In the genomic region with DNA sequence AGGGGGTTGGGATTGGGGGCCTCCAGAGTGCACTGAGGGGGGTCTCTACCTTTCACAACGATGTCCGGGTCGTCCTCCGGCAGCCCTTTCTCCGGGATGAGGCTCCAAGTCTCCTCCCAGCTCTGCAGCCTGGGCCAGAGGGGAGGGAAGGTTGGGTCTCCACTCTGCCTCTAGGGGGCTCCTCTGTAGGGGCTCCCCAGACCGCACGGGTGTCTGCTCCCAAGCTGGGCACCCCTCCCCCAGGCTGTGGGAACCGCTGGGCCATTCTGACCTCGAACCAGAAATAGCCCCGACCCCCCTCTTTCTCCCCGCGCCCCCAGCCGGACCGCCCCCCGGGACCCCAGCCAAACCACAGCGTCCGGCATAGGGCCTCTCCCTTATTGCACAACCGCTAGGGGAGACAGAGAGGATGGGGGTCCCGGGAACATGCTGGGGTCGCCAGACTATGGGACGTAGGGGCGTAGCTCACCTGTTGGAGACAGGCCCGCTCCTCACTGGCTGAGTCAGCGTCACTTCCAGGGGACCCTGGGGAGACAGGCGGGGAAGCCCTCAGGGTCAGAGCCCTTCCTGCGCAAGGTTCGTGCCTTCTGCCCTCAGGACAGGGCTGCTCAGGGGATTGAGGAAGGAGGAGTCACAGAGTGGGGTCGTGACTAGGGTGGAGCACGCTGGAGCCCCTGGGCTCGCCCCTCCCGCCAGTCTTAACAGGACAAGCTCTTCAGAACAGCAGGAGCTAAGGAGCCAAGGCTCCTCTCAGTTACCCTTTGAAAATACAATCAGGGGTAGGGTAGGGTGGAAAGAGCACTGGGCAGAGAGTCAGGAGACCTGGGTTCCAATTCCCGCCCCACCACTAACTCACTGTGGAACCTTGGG, we compare ENCODE assay signal across 7 cellular contexts.
DNase-seq lines count a peak whose midpoint lies in the region; TF ChIP-seq lines count a peak whose summit lies in the region.

No MANE protein-coding gene starts in this region.

- H3K9ac ChIP-seq in KMS-11: peak overlapping the region; percentile 29; the same call in 1 of the 2 replicates
- peak overlapping the region; percentile 47 to 89 for H3K9ac ChIP-seq in stomach smooth muscle (ENCODE audit: low read length in 2 of 2)

- peaks cover 62% of the 10 kb centered on the region for H3K79me2 ChIP-seq in KMS-11 (ENCODE audit: insufficient read depth, low read depth)

- peak overlapping the region; percentile 95 for H3K4me2 ChIP-seq in KMS-11

- peak overlapping the region; percentile 39; the same call in 1 of the 2 replicates for H3K27ac ChIP-seq in KMS-11
- H3K27ac ChIP-seq in stomach smooth muscle (ENCODE audit: low read length): peak overlapping the region; percentile 87

- H2AFZ ChIP-seq in KMS-11 (ENCODE audit: low read depth): no peak overlapping the region

- peak; percentile 31 for TF ChIP-seq CTCF in KMS-11 (conservative IDR thresholded peaks at IDR 0.05; ENCODE audit: low read depth, low read length)

- H3K4me1 ChIP-seq in KMS-11 (ENCODE audit: low read depth, poor library complexity, severe bottlenecking) (peaks cover 12% of the 10 kb centered on the region), stomach smooth muscle (ENCODE audit: control insufficient read depth, insufficient read depth, low read length) (peaks cover 50% of the 10 kb centered on the region)

- no peaks in the 10 kb centered on the region for H3K9me3 ChIP-seq in stomach smooth muscle (ENCODE audit: control insufficient read depth in 2 of 2, low read length in 2 of 2)

- no peak overlapping the region for H3K4me3 ChIP-seq in KMS-11 (IDR thresholded peaks at IDR 0.05; ENCODE audit: insufficient read depth, low read depth, low read length)
- H3K4me3 ChIP-seq in stomach smooth muscle (ENCODE audit: low read length in 2 of 2): peak overlapping the region; percentile 92 to 96

- DNase-seq in ELR (ENCODE audit: low read depth) (peak; percentile 79), astrocyte of the hippocampus (ENCODE audit: low read depth, low spot score) (peak; percentile 62), iPS-NIHi11 (ENCODE audit: low spot score) (peak; percentile 75), DMS114 treated with DMSO at 0.1 percent for 48 hours (lab: John Stamatoyannopoulos, UW; ENCODE audit: unreplicated experiment) (no peak), activated gamma-delta T cell (lab: John Stamatoyannopoulos, UW) (no peak)

- no peaks in the 10 kb centered on the region for H4K20me1 ChIP-seq in KMS-11 (ENCODE audit: insufficient read depth)

- no peaks in the 10 kb centered on the region for H3K27me3 ChIP-seq in KMS-11 (ENCODE audit: insufficient read depth, low read depth)
- H3K27me3 ChIP-seq in stomach smooth muscle (ENCODE audit: control insufficient read depth in 1 of 2, insufficient read depth in 2 of 2, low read length in 2 of 2): no peaks in the 10 kb centered on the region

- H3K36me3 ChIP-seq in KMS-11 (ENCODE audit: insufficient read depth) (peaks cover 6% of the 10 kb centered on the region), stomach smooth muscle (ENCODE audit: control insufficient read depth in 2 of 2, insufficient read depth in 2 of 2, low read length in 2 of 2) (peaks cover 29 to 32% of the 10 kb centered on the region in 2 donors)

Comparison
In these comparisons a context has a peak if more than half of its experiments do, and no peak if none do; other contexts are left out.
1. DNase-seq: peak in ELR (single experiment), astrocyte of the hippocampus (single experiment) and iPS-NIHi11 (single experiment); none in DMS114 treated with DMSO at 0.1 percent for 48 hours (single experiment) and activated gamma-delta T cell (single experiment).